Comparison of ENCODE assay signal across 1 cellular context in the genomic region with DNA sequence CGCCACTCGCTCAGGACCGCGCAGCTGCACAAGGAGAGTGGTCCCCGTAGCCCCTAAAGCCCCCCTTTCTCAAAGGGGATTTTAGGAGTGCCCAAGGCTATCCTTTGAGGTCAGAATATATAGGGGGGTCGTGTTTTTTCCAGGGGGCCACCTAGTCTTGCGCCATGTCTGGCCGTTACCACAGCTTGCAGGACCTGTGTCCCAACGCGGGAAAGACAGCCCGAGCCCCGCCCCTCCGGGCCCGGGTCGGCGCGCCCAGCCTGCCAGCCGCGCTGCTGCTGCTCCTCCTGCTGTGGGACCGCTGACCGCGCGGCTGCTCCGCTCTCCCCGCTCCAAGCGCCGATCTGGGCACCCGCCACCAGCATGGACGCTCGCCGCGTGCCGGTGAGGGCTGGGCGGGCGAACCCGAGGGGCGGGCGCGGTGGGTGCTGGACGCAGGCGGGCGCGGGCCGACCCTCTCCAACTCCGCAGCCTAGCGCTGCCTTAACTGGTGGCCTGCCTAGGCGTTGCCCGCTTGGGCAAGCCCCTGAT.
TF ChIP-seq lines count a peak whose summit lies in the region.

A gene (plus strand): TSS at position 272 of the 531 bp plus-strand sequence. CDS start 92 bp downstream, at position 364.

TF ChIP-seq in HepG2, 621 proteins besides CTCF, POLR2A, EP300 and RAD21 (continued from another document and continues in another):
- TF ChIP-seq, protein P1, sequence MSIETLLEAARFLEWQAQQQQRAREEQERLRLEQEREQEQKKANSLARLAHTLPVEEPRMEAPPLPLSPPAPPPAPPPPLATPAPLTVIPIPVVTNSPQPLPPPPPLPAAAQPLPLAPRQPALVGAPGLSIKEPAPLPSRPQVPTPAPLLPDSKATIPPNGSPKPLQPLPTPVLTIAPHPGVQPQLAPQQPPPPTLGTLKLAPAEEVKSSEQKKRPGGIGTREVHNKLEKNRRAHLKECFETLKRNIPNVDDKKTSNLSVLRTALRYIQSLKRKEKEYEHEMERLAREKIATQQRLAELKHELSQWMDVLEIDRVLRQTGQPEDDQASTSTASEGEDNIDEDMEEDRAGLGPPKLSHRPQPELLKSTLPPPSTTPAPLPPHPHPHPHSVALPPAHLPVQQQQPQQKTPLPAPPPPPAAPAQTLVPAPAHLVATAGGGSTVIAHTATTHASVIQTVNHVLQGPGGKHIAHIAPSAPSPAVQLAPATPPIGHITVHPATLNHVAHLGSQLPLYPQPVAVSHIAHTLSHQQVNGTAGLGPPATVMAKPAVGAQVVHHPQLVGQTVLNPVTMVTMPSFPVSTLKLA (IDR thresholded peaks at IDR 0.05), result no peak
- TF ChIP-seq, protein P2, sequence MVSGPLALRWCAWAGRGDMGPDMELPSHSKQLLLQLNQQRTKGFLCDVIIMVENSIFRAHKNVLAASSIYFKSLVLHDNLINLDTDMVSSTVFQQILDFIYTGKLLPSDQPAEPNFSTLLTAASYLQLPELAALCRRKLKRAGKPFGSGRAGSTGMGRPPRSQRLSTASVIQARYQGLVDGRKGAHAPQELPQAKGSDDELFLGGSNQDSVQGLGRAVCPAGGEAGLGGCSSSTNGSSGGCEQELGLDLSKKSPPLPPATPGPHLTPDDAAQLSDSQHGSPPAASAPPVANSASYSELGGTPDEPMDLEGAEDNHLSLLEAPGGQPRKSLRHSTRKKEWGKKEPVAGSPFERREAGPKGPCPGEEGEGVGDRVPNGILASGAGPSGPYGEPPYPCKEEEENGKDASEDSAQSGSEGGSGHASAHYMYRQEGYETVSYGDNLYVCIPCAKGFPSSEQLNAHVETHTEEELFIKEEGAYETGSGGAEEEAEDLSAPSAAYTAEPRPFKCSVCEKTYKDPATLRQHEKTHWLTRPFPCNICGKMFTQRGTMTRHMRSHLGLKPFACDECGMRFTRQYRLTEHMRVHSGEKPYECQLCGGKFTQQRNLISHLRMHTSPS (CRISPR knock-in tag; IDR thresholded peaks at IDR 0.05; ENCODE audit: low read depth), result peak; percentile 63; the same call in 1 of the 2 replicates
- TF ChIP-seq EEA1 (CRISPR knock-in tag; IDR thresholded peaks at IDR 0.05; ENCODE audit: borderline replicate concordance) (peak; percentile 99), ZFP36L2 (CRISPR knock-in tag; IDR thresholded peaks at IDR 0.05) (peak; percentile 81; the same call in 1 of the 2 replicates), ISL2 (CRISPR knock-in tag; IDR thresholded peaks at IDR 0.05) (peak; percentile 67), MBNL3 (CRISPR knock-in tag; conservative IDR thresholded peaks at IDR 0.05) (no peak), ZNF367 (CRISPR knock-in tag; IDR thresholded peaks at IDR 0.05; ENCODE audit: borderline replicate concordance) (no peak; the same call in 1 of the 2 replicates), SPEN (CRISPR knock-in tag; IDR thresholded peaks at IDR 0.05; ENCODE audit: low read depth) (peak; percentile 93), PPARG (CRISPR knock-in tag; conservative IDR thresholded peaks at IDR 0.05) (peak; percentile 67; the same call in 1 of the 2 replicates), NFE2L2 (IDR thresholded peaks at IDR 0.05; ENCODE audit: low read length) (no peak)
- TF ChIP-seq, protein P3, sequence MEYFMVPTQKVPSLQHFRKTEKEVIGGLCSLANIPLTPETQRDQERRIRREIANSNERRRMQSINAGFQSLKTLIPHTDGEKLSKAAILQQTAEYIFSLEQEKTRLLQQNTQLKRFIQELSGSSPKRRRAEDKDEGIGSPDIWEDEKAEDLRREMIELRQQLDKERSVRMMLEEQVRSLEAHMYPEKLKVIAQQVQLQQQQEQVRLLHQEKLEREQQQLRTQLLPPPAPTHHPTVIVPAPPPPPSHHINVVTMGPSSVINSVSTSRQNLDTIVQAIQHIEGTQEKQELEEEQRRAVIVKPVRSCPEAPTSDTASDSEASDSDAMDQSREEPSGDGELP (IDR thresholded peaks at IDR 0.05; ENCODE audit: borderline replicate concordance, low read depth), result no peak
- TF ChIP-seq, protein P4, sequence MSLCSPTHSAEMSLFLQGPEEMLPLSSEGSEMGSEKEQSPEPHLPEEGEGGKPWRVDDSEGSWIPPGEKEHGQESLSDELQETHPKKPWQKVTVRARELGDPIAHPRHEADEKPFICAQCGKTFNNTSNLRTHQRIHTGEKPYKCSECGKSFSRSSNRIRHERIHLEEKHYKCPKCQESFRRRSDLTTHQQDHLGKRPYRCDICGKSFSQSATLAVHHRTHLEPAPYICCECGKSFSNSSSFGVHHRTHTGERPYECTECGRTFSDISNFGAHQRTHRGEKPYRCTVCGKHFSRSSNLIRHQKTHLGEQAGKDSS (CRISPR knock-in tag; IDR thresholded peaks at IDR 0.05; ENCODE audit: borderline replicate concordance, low read depth), result 0 out of 2 replicates have a peak, but pooled peaks have one; percentile 54
- TF ChIP-seq, protein P5, sequence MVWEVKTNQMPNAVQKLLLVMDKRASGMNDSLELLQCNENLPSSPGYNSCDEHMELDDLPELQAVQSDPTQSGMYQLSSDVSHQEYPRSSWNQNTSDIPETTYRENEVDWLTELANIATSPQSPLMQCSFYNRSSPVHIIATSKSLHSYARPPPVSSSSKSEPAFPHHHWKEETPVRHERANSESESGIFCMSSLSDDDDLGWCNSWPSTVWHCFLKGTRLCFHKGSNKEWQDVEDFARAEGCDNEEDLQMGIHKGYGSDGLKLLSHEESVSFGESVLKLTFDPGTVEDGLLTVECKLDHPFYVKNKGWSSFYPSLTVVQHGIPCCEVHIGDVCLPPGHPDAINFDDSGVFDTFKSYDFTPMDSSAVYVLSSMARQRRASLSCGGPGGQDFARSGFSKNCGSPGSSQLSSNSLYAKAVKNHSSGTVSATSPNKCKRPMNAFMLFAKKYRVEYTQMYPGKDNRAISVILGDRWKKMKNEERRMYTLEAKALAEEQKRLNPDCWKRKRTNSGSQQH (CRISPR knock-in tag; IDR thresholded peaks at IDR 0.05; ENCODE audit: low read depth), result no peak; the same call in 1 of the 2 replicates
- TF ChIP-seq, protein P6, sequence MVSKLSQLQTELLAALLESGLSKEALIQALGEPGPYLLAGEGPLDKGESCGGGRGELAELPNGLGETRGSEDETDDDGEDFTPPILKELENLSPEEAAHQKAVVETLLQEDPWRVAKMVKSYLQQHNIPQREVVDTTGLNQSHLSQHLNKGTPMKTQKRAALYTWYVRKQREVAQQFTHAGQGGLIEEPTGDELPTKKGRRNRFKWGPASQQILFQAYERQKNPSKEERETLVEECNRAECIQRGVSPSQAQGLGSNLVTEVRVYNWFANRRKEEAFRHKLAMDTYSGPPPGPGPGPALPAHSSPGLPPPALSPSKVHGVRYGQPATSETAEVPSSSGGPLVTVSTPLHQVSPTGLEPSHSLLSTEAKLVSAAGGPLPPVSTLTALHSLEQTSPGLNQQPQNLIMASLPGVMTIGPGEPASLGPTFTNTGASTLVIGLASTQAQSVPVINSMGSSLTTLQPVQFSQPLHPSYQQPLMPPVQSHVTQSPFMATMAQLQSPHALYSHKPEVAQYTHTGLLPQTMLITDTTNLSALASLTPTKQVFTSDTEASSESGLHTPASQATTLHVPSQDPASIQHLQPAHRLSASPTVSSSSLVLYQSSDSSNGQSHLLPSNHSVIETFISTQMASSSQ (IDR thresholded peaks at IDR 0.05; ENCODE audit: low read depth), result no peak
- TF ChIP-seq, protein P6 (CRISPR knock-in tag; IDR thresholded peaks at IDR 0.05; ENCODE audit: borderline replicate concordance), result peak; percentile 42; the same call in 1 of the 2 replicates
- TF ChIP-seq, protein P7, sequence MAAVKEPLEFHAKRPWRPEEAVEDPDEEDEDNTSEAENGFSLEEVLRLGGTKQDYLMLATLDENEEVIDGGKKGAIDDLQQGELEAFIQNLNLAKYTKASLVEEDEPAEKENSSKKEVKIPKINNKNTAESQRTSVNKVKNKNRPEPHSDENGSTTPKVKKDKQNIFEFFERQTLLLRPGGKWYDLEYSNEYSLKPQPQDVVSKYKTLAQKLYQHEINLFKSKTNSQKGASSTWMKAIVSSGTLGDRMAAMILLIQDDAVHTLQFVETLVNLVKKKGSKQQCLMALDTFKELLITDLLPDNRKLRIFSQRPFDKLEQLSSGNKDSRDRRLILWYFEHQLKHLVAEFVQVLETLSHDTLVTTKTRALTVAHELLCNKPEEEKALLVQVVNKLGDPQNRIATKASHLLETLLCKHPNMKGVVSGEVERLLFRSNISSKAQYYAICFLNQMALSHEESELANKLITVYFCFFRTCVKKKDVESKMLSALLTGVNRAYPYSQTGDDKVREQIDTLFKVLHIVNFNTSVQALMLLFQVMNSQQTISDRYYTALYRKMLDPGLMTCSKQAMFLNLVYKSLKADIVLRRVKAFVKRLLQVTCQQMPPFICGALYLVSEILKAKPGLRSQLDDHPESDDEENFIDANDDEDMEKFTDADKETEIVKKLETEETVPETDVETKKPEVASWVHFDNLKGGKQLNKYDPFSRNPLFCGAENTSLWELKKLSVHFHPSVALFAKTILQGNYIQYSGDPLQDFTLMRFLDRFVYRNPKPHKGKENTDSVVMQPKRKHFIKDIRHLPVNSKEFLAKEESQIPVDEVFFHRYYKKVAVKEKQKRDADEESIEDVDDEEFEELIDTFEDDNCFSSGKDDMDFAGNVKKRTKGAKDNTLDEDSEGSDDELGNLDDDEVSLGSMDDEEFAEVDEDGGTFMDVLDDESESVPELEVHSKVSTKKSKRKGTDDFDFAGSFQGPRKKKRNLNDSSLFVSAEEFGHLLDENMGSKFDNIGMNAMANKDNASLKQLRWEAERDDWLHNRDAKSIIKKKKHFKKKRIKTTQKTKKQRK (IDR thresholded peaks at IDR 0.05; ENCODE audit: low read length), result no peak
- TF ChIP-seq, protein P8, sequence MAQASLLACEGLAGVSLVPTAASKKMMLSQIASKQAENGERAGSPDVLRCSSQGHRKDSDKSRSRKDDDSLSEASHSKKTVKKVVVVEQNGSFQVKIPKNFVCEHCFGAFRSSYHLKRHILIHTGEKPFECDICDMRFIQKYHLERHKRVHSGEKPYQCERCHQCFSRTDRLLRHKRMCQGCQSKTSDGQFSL (CRISPR knock-in tag; IDR thresholded peaks at IDR 0.05), result no peak; the same call in 1 of the 2 replicates
- TF ChIP-seq, protein P9, sequence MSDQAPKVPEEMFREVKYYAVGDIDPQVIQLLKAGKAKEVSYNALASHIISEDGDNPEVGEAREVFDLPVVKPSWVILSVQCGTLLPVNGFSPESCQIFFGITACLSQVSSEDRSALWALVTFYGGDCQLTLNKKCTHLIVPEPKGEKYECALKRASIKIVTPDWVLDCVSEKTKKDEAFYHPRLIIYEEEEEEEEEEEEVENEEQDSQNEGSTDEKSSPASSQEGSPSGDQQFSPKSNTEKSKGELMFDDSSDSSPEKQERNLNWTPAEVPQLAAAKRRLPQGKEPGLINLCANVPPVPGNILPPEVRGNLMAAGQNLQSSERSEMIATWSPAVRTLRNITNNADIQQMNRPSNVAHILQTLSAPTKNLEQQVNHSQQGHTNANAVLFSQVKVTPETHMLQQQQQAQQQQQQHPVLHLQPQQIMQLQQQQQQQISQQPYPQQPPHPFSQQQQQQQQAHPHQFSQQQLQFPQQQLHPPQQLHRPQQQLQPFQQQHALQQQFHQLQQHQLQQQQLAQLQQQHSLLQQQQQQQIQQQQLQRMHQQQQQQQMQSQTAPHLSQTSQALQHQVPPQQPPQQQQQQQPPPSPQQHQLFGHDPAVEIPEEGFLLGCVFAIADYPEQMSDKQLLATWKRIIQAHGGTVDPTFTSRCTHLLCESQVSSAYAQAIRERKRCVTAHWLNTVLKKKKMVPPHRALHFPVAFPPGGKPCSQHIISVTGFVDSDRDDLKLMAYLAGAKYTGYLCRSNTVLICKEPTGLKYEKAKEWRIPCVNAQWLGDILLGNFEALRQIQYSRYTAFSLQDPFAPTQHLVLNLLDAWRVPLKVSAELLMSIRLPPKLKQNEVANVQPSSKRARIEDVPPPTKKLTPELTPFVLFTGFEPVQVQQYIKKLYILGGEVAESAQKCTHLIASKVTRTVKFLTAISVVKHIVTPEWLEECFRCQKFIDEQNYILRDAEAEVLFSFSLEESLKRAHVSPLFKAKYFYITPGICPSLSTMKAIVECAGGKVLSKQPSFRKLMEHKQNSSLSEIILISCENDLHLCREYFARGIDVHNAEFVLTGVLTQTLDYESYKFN (CRISPR knock-in tag; conservative IDR thresholded peaks at IDR 0.05), result peak; percentile 43; the same call in 1 of the 2 replicates
- TF ChIP-seq, protein P10, sequence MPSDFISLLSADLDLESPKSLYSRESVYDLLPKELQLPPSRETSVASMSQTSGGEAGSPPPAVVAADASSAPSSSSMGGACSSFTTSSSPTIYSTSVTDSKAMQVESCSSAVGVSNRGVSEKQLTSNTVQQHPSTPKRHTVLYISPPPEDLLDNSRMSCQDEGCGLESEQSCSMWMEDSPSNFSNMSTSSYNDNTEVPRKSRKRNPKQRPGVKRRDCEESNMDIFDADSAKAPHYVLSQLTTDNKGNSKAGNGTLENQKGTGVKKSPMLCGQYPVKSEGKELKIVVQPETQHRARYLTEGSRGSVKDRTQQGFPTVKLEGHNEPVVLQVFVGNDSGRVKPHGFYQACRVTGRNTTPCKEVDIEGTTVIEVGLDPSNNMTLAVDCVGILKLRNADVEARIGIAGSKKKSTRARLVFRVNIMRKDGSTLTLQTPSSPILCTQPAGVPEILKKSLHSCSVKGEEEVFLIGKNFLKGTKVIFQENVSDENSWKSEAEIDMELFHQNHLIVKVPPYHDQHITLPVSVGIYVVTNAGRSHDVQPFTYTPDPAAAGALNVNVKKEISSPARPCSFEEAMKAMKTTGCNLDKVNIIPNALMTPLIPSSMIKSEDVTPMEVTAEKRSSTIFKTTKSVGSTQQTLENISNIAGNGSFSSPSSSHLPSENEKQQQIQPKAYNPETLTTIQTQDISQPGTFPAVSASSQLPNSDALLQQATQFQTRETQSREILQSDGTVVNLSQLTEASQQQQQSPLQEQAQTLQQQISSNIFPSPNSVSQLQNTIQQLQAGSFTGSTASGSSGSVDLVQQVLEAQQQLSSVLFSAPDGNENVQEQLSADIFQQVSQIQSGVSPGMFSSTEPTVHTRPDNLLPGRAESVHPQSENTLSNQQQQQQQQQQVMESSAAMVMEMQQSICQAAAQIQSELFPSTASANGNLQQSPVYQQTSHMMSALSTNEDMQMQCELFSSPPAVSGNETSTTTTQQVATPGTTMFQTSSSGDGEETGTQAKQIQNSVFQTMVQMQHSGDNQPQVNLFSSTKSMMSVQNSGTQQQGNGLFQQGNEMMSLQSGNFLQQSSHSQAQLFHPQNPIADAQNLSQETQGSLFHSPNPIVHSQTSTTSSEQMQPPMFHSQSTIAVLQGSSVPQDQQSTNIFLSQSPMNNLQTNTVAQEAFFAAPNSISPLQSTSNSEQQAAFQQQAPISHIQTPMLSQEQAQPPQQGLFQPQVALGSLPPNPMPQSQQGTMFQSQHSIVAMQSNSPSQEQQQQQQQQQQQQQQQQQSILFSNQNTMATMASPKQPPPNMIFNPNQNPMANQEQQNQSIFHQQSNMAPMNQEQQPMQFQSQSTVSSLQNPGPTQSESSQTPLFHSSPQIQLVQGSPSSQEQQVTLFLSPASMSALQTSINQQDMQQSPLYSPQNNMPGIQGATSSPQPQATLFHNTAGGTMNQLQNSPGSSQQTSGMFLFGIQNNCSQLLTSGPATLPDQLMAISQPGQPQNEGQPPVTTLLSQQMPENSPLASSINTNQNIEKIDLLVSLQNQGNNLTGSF (CRISPR knock-in tag; IDR thresholded peaks at IDR 0.05), result peak; percentile 97
